In the genomic region with DNA sequence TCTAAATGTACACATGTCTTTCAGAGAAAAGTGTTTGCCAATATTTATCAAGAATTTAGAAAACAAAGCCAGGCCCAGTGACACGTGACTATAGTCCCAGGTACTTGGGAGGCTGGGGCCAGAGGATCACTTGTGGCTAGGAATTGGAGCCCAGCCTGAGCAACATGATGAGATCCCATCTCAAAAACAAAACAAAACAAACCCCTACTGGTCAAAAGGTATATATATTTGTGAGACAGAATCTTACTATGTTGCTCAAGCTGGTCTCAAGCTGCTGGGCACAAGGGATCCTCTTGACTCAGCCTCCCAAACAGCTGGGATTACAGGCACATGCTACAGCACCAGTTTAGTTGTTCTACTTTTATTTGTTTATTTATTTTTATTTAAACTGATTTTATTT, we compare ENCODE assay signal across 16 cellular contexts.
A peak's percentile ranks its signal among the peaks of the same experiment; 100 is the strongest.
DNase-seq lines count a peak whose midpoint lies in the region; ATAC-seq and TF ChIP-seq lines count a peak whose summit lies in the region.
"Had no signal": no experiment of that assay in that cellular context is flagged by ENCODE, and none has a peak within 500 bp of the region (broad histone marks: within the 10 kb centered on the region; RNA-seq: fewer than 3 reads in every experiment).

No MANE protein-coding gene starts in this region.

- no peaks in the 10 kb centered on the region for H3K4me1 Mint-ChIP-seq in chondrocyte (ENCODE audit: low read depth)
- no peaks in the 10 kb centered on the region for H3K4me1 Mint-ChIP-seq in activated CD8-positive, alpha-beta T cell treated with anti-CD3 and anti-CD28 coated beads, Interleukin-2, amount 10 ng/mL, durations not matched to agents 7 days and 5 days (ENCODE audit: low read depth)
- H3K4me1 Mint-ChIP-seq: activated naive CD8-positive, alpha-beta T cell treated with anti-CD3 and anti-CD28 coated beads for 36 hours had no signal

- no peaks in the 10 kb centered on the region for H3K36me3 Mint-ChIP-seq in chondrocyte (ENCODE audit: low read depth)
- H3K36me3 Mint-ChIP-seq in activated CD8-positive, alpha-beta T cell treated with anti-CD3 and anti-CD28 coated beads, Interleukin-2, amount 10 ng/mL, durations not matched to agents 7 days and 5 days (ENCODE audit: low read depth): no peaks in the 10 kb centered on the region
- H3K36me3 Mint-ChIP-seq: activated naive CD8-positive, alpha-beta T cell treated with anti-CD3 and anti-CD28 coated beads for 36 hours had no signal

- H3K36me3 ChIP-seq in GM06990 (ENCODE audit: control insufficient read depth, insufficient read depth, low read length): no peaks in the 10 kb centered on the region
- H3K36me3 ChIP-seq: BLaER1, esophagus muscularis mucosa, neutrophil had no signal

- POLR2A ChIA-PET in activated CD8-positive, alpha-beta T cell treated with anti-CD3 and anti-CD28 coated beads, Interleukin-2, amount 10 ng/mL, durations not matched to agents 7 days and 5 days (lab: Charles Lee): no interaction called here

- H3K27me3 Mint-ChIP-seq in chondrocyte (ENCODE audit: low read depth): peaks cover 4% of the 10 kb centered on the region
- H3K27me3 Mint-ChIP-seq in activated CD8-positive, alpha-beta T cell treated with anti-CD3 and anti-CD28 coated beads, Interleukin-2, amount 10 ng/mL, durations not matched to agents 7 days and 5 days (ENCODE audit: low read depth): no peaks in the 10 kb centered on the region

- H3K9me3 Mint-ChIP-seq in chondrocyte (ENCODE audit: low read depth): peaks cover 16% of the 10 kb centered on the region
- no peaks in the 10 kb centered on the region for H3K9me3 Mint-ChIP-seq in activated CD8-positive, alpha-beta T cell treated with anti-CD3 and anti-CD28 coated beads, Interleukin-2, amount 10 ng/mL, durations not matched to agents 7 days and 5 days (ENCODE audit: insufficient read depth)

- CTCF ChIA-PET in activated CD8-positive, alpha-beta T cell treated with anti-CD3 and anti-CD28 coated beads, Interleukin-2, amount 10 ng/mL, durations not matched to agents 7 days and 5 days (lab: Charles Lee): interaction anchor here (1.2 kb wide), 1 partner anchor 25 kb away, joined by 3 read pairs; no protein-coding TSS in a partner anchor

- DNase-seq in GM06990 (ENCODE audit: extremely low read depth, insufficient read length) (peak; percentile 26), HT1080 (ENCODE audit: low read depth) (peak; percentile 27), chondrocyte (ENCODE audit: low spot score) (no peak), NCI-H774 (lab: John Stamatoyannopoulos, UW) (no peak), NCI-H1417 treated with DMSO at 0.1 percent for 48 hours (lab: John Stamatoyannopoulos, UW) (no peak)
- DNase-seq in activated CD8-positive, alpha-beta T cell treated with anti-CD3 and anti-CD28 coated beads, Interleukin-2, amount 10 ng/mL, durations not matched to agents 7 days and 5 days: no peak
- DNase-seq: activated naive CD8-positive, alpha-beta T cell treated with anti-CD3 and anti-CD28 coated beads for 36 hours; DND-41; NCI-H1092 treated with DMSO at 0.1 percent for 48 hours; NCI-H526; SHP77 had no signal

- no peak overlapping the region for H3K4me3 ChIP-seq in GM06990 (replicated peaks; ENCODE audit: low read depth, low read length)
- H3K4me3 ChIP-seq: BLaER1, esophagus muscularis mucosa had no signal

- TF ChIP-seq CTCF in GM06990 (IDR thresholded peaks at IDR 0.05; ENCODE audit: insufficient read depth, low read length, poor library complexity, severe bottlenecking) (peak; percentile 10), chondrocyte (IDR thresholded peaks at IDR 0.05) (peak; percentile 37)

- ATAC-seq in GM19395 (IDR thresholded peaks at IDR 0.05; ENCODE audit: unreplicated experiment): peak; percentile 76
- no peak for ATAC-seq in activated CD4-positive, CD25-positive, alpha-beta regulatory T cell treated with anti-CD3 and anti-CD28 coated beads, Interleukin-2, amount 50 U/mL, for 24 hours
- ATAC-seq in activated CD8-positive, alpha-beta T cell treated with anti-CD3 and anti-CD28 coated beads, Interleukin-2, amount 10 ng/mL, durations not matched to agents 7 days and 5 days: no peak

- no peak overlapping the region for H3K27ac Mint-ChIP-seq in chondrocyte (ENCODE audit: unreplicated experiment)
- no peak overlapping the region for H3K27ac Mint-ChIP-seq in activated CD8-positive, alpha-beta T cell treated with anti-CD3 and anti-CD28 coated beads, Interleukin-2, amount 10 ng/mL, durations not matched to agents 7 days and 5 days
- H3K27ac Mint-ChIP-seq: activated naive CD8-positive, alpha-beta T cell treated with anti-CD3 and anti-CD28 coated beads for 36 hours had no signal

- H3K4me3 Mint-ChIP-seq in chondrocyte (ENCODE audit: unreplicated experiment): no peak overlapping the region
- no peak overlapping the region for H3K4me3 Mint-ChIP-seq in activated CD8-positive, alpha-beta T cell treated with anti-CD3 and anti-CD28 coated beads, Interleukin-2, amount 10 ng/mL, durations not matched to agents 7 days and 5 days
- H3K4me3 Mint-ChIP-seq: activated naive CD8-positive, alpha-beta T cell treated with anti-CD3 and anti-CD28 coated beads for 36 hours had no signal

- H3K27me3 ChIP-seq in GM06990 (replicated peaks; ENCODE audit: control insufficient read depth, insufficient read depth, low read length): no peaks in the 10 kb centered on the region
- H3K27me3 ChIP-seq: BLaER1, esophagus muscularis mucosa, neutrophil had no signal

Comparison
In these comparisons a context has a peak if more than half of its experiments do, and no peak if none do; other contexts are left out.
1. DNase-seq: peak in GM06990 (single experiment) and HT1080 (single experiment); none in chondrocyte (single experiment), NCI-H774 (single experiment), NCI-H1417 treated with DMSO at 0.1 percent for 48 hours (single experiment) and activated CD8-positive, alpha-beta T cell treated with anti-CD3 and anti-CD28 coated beads, Interleukin-2, amount 10 ng/mL, durations not matched to agents 7 days and 5 days (single experiment).